ENCODE assay signal across 21 cellular contexts in genomic region chr1:227214170-227214569, GRCh38.
DNase-seq lines count a peak whose midpoint lies in the region; ATAC-seq, FAIRE-seq and TF ChIP-seq lines count a peak whose summit lies in the region.
"Had no signal": no experiment of that assay in that cellular context is flagged by ENCODE, and none has a peak within 500 bp of the region (broad histone marks: within the 10 kb centered on the region; RNA-seq: fewer than 3 reads in every experiment).

No MANE protein-coding gene starts in this region.

- FAIRE-seq in A204.1 (lab: Jason Lieb, UNC) = peak; percentile 34
- peak; percentile 58 for FAIRE-seq in TTC549 (lab: Jason Lieb, UNC)
- FAIRE-seq: G401.6, GM12892, HepG2, HTR-8/SVneo had no signal

- WGBS in mesenchymal stem cell = 100% methylated on average over 3 of the region's 4 CpGs

- no peaks in the 10 kb centered on the region for H3K9me3 ChIP-seq in colonic mucosa
- no peaks in the 10 kb centered on the region for H3K9me3 ChIP-seq in mesenchymal stem cell (ENCODE audit: control insufficient read depth, low read length)

- no peak overlapping the region for H3K23ac ChIP-seq in mesenchymal stem cell (ENCODE audit: low read length in 2 of 2)

- H3K9ac ChIP-seq in colonic mucosa (ENCODE audit: low read depth in 2 of 2, low read length in 2 of 2) (no peak overlapping the region), mesenchymal stem cell (ENCODE audit: low read length) (no peak overlapping the region)

- no peak overlapping the region for H2AK5ac ChIP-seq in mesenchymal stem cell (ENCODE audit: low read length, severe bottlenecking)

- ATAC-seq in HG03565 (IDR thresholded peaks at IDR 0.05; ENCODE audit: unreplicated experiment) = no peak
- ATAC-seq: HepG2 had no signal

- H4K8ac ChIP-seq in mesenchymal stem cell (ENCODE audit: low read length) = no peak overlapping the region

- H2BK12ac ChIP-seq in mesenchymal stem cell (ENCODE audit: low read length in 2 of 2) = no peak overlapping the region

- no peak overlapping the region for H3K4me2 ChIP-seq in mesenchymal stem cell (ENCODE audit: low read length, poor library complexity, severe bottlenecking)

- TF ChIP-seq CTCF in colonic mucosa (IDR thresholded peaks at IDR 0.05) = no peak

- no peaks in the 10 kb centered on the region for H3K27me3 ChIP-seq in colonic mucosa
- no peaks in the 10 kb centered on the region for H3K27me3 ChIP-seq in mesenchymal stem cell (ENCODE audit: control insufficient read depth in 1 of 2, insufficient read depth in 1 of 2, low read length in 2 of 2)

- H3K36me3 ChIP-seq in colonic mucosa (no peaks in the 10 kb centered on the region), mesenchymal stem cell (ENCODE audit: control insufficient read depth in 1 of 2, insufficient read depth in 2 of 2, low read depth in 1 of 2, low read length in 2 of 2) (peaks cover 0 to 22% of the 10 kb centered on the region in 2 experiments)

- no peak overlapping the region for H2BK15ac ChIP-seq in mesenchymal stem cell (ENCODE audit: low read depth, poor library complexity, severe bottlenecking)

- no peak overlapping the region for H4K91ac ChIP-seq in mesenchymal stem cell (ENCODE audit: low read length)

- DNase-seq in NCI-H1417 (lab: John Stamatoyannopoulos, UW) (peak in 2 of 3 experiments; percentile 19 to 76), NCI-H1417 treated with DMSO at 0.1 percent for 48 hours (lab: John Stamatoyannopoulos, UW) (no peak), NCI-H1105 treated with DMSO at 0.1 percent for 48 hours (lab: John Stamatoyannopoulos, UW) (peak; percentile 79), colonic mucosa (no peak), mesenchymal stem cell (no peak)
- DNase-seq: ACHN; C1 segment of cervical spinal cord; CD4-positive, alpha-beta memory T cell; DMS153; DMS79 treated with DMSO at 0.1 percent for 48 hours; EL; GOT3; H9 had no signal

- H3K4me3 ChIP-seq in colonic mucosa = no peak overlapping the region
- no peak overlapping the region for H3K4me3 ChIP-seq in mesenchymal stem cell (ENCODE audit: insufficient read depth in 1 of 2, low read depth in 1 of 2, low read length in 2 of 2)

- H3K79me1 ChIP-seq in mesenchymal stem cell (replicated peaks; ENCODE audit: low read length, poor library complexity, severe bottlenecking) = peaks cover 15% of the 10 kb centered on the region

- H3K14ac ChIP-seq in mesenchymal stem cell (ENCODE audit: low read length in 2 of 2) = no peak overlapping the region

- intact Hi-C loops in colonic mucosa (cut with DNase I) = no loop called here

- H3K18ac ChIP-seq in mesenchymal stem cell (ENCODE audit: low read depth in 1 of 2, low read length in 2 of 2) = no peak overlapping the region

- H3K4me1 ChIP-seq in colonic mucosa = no peaks in the 10 kb centered on the region
- H3K4me1 ChIP-seq in mesenchymal stem cell (ENCODE audit: control insufficient read depth, insufficient read depth, low read depth, low read length) = peaks cover 1% of the 10 kb centered on the region

- H3K27ac ChIP-seq in colonic mucosa (no peak overlapping the region), mesenchymal stem cell (ENCODE audit: low read length, poor library complexity, severe bottlenecking) (no peak overlapping the region)
- H3K27ac ChIP-seq: 22Rv1 had no signal

- no peak overlapping the region for H2BK120ac ChIP-seq in mesenchymal stem cell (ENCODE audit: low read depth, low read length)

- no peak overlapping the region for H2BK5ac ChIP-seq in mesenchymal stem cell (ENCODE audit: low read depth, low read length, poor library complexity, severe bottlenecking)

- H3K4ac ChIP-seq in mesenchymal stem cell (ENCODE audit: low read depth in 1 of 2, low read length in 2 of 2) = no peak overlapping the region

- no peak overlapping the region for H2AFZ ChIP-seq in mesenchymal stem cell (ENCODE audit: low read depth, low read length)

Comparison
In these comparisons a context has a peak if more than half of its experiments do, and no peak if none do; other contexts are left out.
1. DNase-seq: peak in NCI-H1417 (2 of 3) and NCI-H1105 treated with DMSO at 0.1 percent for 48 hours (single experiment); none in NCI-H1417 treated with DMSO at 0.1 percent for 48 hours (single experiment), colonic mucosa (single experiment) and mesenchymal stem cell (single experiment).